ENCODE assay signal across 8 cellular contexts in the genomic region with DNA sequence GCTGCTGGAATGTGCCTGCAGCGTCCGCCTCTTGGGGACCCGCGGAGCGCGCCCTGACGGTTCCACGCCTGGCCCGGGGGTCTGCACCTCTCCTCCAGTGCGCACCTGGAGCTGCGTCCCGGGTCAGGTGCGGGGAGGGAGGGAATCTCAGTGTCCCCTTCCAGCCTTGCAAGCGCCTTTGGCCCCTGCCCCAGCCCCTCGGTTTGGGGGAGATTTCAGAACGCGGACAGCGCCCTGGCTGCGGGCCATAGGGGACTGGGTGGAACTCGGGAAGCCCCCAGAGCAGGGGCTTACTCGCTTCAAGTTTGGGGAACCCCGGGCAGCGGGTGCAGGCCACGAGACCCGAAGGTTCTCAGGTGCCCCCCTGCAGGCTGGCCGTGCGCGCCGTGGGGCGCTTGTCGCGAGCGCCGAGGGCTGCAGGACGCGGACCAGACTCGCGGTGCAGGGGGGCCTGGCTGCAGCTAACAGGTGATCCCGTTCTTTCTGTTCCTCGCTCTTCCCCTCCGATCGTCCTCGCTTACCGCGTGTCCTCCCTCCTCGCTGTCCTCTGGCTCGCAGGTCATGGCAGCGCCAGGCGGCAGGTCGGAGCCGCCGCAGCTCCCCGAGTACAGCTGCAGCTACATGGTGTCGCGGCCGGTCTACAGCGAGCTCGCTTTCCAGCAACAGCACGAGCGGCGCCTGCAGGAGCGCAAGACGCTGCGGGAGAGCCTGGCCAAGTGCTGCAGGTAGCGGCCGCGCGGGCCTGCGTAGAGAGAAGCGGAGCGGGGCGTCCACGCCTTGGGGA. TPM values are rescaled to one million over a fixed set of nuclear protein-coding genes. Genes with fewer than 3 reads are reported as not detected.
A peak's percentile ranks its signal among the peaks of the same experiment; 100 is the strongest.
DNase-seq lines count a peak whose midpoint lies in the region; ATAC-seq and TF ChIP-seq lines count a peak whose summit lies in the region.

No MANE protein-coding gene starts in this region.

- peak; percentile 48 for DNase-seq in DMS153 treated with DMSO at 0.1 percent for 48 hours (lab: John Stamatoyannopoulos, UW; ENCODE audit: unreplicated experiment)
- peak; percentile 34 to 72 for DNase-seq in HAP-1 (ENCODE audit: low spot score in 2 of 2)
- DNase-seq in NCI-H460 (ENCODE audit: extremely low read depth, low read depth) = peak; percentile 26
- DNase-seq in activated T-helper 1 cell treated with anti-CD3 and anti-CD28 coated beads, Interleukin-12 subunit alpha, Interleukin-12 subunit beta, Interleukin-2, Interleukin-4 antibody, amounts not matched to agents 30 ng/mL and 10 ng/mL and 1 ng/mL, durations not matched to agents 14 hours and 24 hours and 36 hours (ENCODE audit: low spot score) = peak; percentile 55
- DNase-seq in foreskin fibroblast = peak; percentile 51 to 78
- DNase-seq in osteocyte (ENCODE audit: extremely low spot score, unreplicated experiment) = no peak
- DNase-seq in inferior parietal cortex (ENCODE audit: extremely low spot score) = no peak

- H3K4me1 ChIP-seq in HAP-1 = peaks cover 16% of the 10 kb centered on the region

- peak overlapping the region; percentile 92 for H3K27ac Mint-ChIP-seq in activated T-helper 1 cell treated with anti-CD3 and anti-CD28 coated beads, Interleukin-12 subunit alpha, Interleukin-12 subunit beta, Interleukin-2, Interleukin-4 antibody, amounts not matched to agents 30 ng/mL and 10 ng/mL and 1 ng/mL, durations not matched to agents 14 hours and 24 hours and 36 hours
- H3K27ac Mint-ChIP-seq in osteocyte (ENCODE audit: unreplicated experiment) = no peak overlapping the region

- peaks cover 40% of the 10 kb centered on the region for H3K4me1 Mint-ChIP-seq in activated T-helper 1 cell treated with anti-CD3 and anti-CD28 coated beads, Interleukin-12 subunit alpha, Interleukin-12 subunit beta, Interleukin-2, Interleukin-4 antibody, amounts not matched to agents 30 ng/mL and 10 ng/mL and 1 ng/mL, durations not matched to agents 14 hours and 24 hours and 36 hours (ENCODE audit: low read depth)
- peaks cover 9% of the 10 kb centered on the region for H3K4me1 Mint-ChIP-seq in osteocyte (ENCODE audit: unreplicated experiment)

- H3K9me3 Mint-ChIP-seq in activated T-helper 1 cell treated with anti-CD3 and anti-CD28 coated beads, Interleukin-12 subunit alpha, Interleukin-12 subunit beta, Interleukin-2, Interleukin-4 antibody, amounts not matched to agents 30 ng/mL and 10 ng/mL and 1 ng/mL, durations not matched to agents 14 hours and 24 hours and 36 hours = no peaks in the 10 kb centered on the region
- no peaks in the 10 kb centered on the region for H3K9me3 Mint-ChIP-seq in osteocyte (ENCODE audit: unreplicated experiment)

- intact Hi-C loops in activated T-helper 1 cell treated with anti-CD3 and anti-CD28 coated beads, Interleukin-12 subunit alpha, Interleukin-12 subunit beta, Interleukin-2, Interleukin-4 antibody, amounts not matched to agents 30 ng/mL and 10 ng/mL and 1 ng/mL, durations not matched to agents 14 hours and 24 hours and 36 hours (cut with micrococcal nuclease) = loop anchor here (2.0 to 10.0 kb wide), 5 partner anchors 56 to 1376 kb away; a partner anchor contains a TSS

- H3K36me3 Mint-ChIP-seq in activated T-helper 1 cell treated with anti-CD3 and anti-CD28 coated beads, Interleukin-12 subunit alpha, Interleukin-12 subunit beta, Interleukin-2, Interleukin-4 antibody, amounts not matched to agents 30 ng/mL and 10 ng/mL and 1 ng/mL, durations not matched to agents 14 hours and 24 hours and 36 hours (ENCODE audit: low read depth) = peaks cover 1% of the 10 kb centered on the region
- H3K36me3 Mint-ChIP-seq in osteocyte (ENCODE audit: unreplicated experiment) = no peaks in the 10 kb centered on the region

- H3K27me3 Mint-ChIP-seq in activated T-helper 1 cell treated with anti-CD3 and anti-CD28 coated beads, Interleukin-12 subunit alpha, Interleukin-12 subunit beta, Interleukin-2, Interleukin-4 antibody, amounts not matched to agents 30 ng/mL and 10 ng/mL and 1 ng/mL, durations not matched to agents 14 hours and 24 hours and 36 hours (ENCODE audit: insufficient read depth) = peaks cover 3% of the 10 kb centered on the region
- peaks cover 70% of the 10 kb centered on the region for H3K27me3 Mint-ChIP-seq in osteocyte (ENCODE audit: unreplicated experiment)

- in situ Hi-C loops in HAP-1 (cut with MboI; ENCODE audit: low sequenced_read_pairs) = no loop called here

- no peaks in the 10 kb centered on the region for H3K36me3 ChIP-seq in HAP-1 (replicated peaks)

- TF ChIP-seq CTCF in foreskin fibroblast (IDR thresholded peaks at IDR 0.05; ENCODE audit: low read depth, low read length) = peak; percentile 14
- no peak for TF ChIP-seq CTCF in osteocyte (IDR thresholded peaks at IDR 0.05)

- no peaks in the 10 kb centered on the region for H3K9me3 ChIP-seq in HAP-1

- H3K4me3 Mint-ChIP-seq in activated T-helper 1 cell treated with anti-CD3 and anti-CD28 coated beads, Interleukin-12 subunit alpha, Interleukin-12 subunit beta, Interleukin-2, Interleukin-4 antibody, amounts not matched to agents 30 ng/mL and 10 ng/mL and 1 ng/mL, durations not matched to agents 14 hours and 24 hours and 36 hours = peak overlapping the region; percentile 96
- H3K4me3 Mint-ChIP-seq in osteocyte (ENCODE audit: unreplicated experiment) = peak overlapping the region; percentile 83

- H3K4me3 ChIP-seq in HAP-1 = peak overlapping the region; percentile 41
- H3K4me3 ChIP-seq in foreskin fibroblast (ENCODE audit: low read depth in 1 of 2, low read length in 2 of 2) = peak overlapping the region; percentile 55 to 60

- ATAC-seq in GM18517 (IDR thresholded peaks at IDR 0.05; ENCODE audit: unreplicated experiment) = no peak

- H3K27me3 ChIP-seq in HAP-1 (ENCODE audit: low read depth) = peaks cover 20% of the 10 kb centered on the region

RNA-seq across cellular contexts. Expression of a gene that starts 0.6 kb away (rescaled TPM):
- total RNA-seq in NCI-H460 (2014; rRNA removed; shearing (Covaris generic)) = 0.22 and 0.35 TPM in 2 replicates
- 0.04 and 0.25 TPM in 2 replicates for polyA plus RNA-seq in NCI-H460 (2014; cell fraction: nucleus; rRNA removed)
- total RNA-seq in activated T-helper 1 cell treated with anti-CD3 and anti-CD28 coated beads, Interleukin-12 subunit alpha, Interleukin-12 subunit beta, Interleukin-2, Interleukin-4 antibody, amounts not matched to agents 30 ng/mL and 10 ng/mL and 1 ng/mL, durations not matched to agents 14 hours and 24 hours and 36 hours = 7.2 and 7.9 TPM in 2 replicates
- total RNA-seq in osteocyte = 0.37 and 0.51 TPM in 2 replicates

Comparison
In these comparisons a context has a peak if more than half of its experiments do, and no peak if none do; other contexts are left out.
1. DNase-seq: peak in DMS153 treated with DMSO at 0.1 percent for 48 hours (single experiment), HAP-1 (2 of 2), NCI-H460 (single experiment), activated T-helper 1 cell treated with anti-CD3 and anti-CD28 coated beads, Interleukin-12 subunit alpha, Interleukin-12 subunit beta, Interleukin-2, Interleukin-4 antibody, amounts not matched to agents 30 ng/mL and 10 ng/mL and 1 ng/mL, durations not matched to agents 14 hours and 24 hours and 36 hours (single experiment) and foreskin fibroblast (2 of 2); none in osteocyte (single experiment) and inferior parietal cortex (single experiment).